15 cellular contexts compared by ENCODE assay signal in genomic region chr5:78916044-78916443, GRCh38.
A peak's percentile ranks its signal among the peaks of the same experiment; 100 is the strongest.
DNase-seq lines count a peak whose midpoint lies in the region; ATAC-seq and TF ChIP-seq lines count a peak whose summit lies in the region.
"Had no signal": no experiment of that assay in that cellular context is flagged by ENCODE, and none has a peak within 500 bp of the region (broad histone marks: within the 10 kb centered on the region; RNA-seq: fewer than 3 reads in every experiment).

No MANE protein-coding gene starts in this region.

- TF ChIP-seq POLR2A in heart left ventricle (IDR thresholded peaks at IDR 0.05) (no peak), uterus (IDR thresholded peaks at IDR 0.05) (no peak)

- H3K9me3 ChIP-seq in cardiac muscle cell (ENCODE audit: low read depth) (no peaks in the 10 kb centered on the region), heart left ventricle (no peaks in the 10 kb centered on the region), uterus (no peaks in the 10 kb centered on the region)
- H3K9me3 ChIP-seq: BLaER1 treated with 17β-estradiol and CSF1 and Interleukin-3, amounts not matched to agents 10 nM and 100 nM had no signal

- H3K36me3 Mint-ChIP-seq in brain, result no peaks in the 10 kb centered on the region
- H3K36me3 Mint-ChIP-seq in mesothelial cell of epicardium, result no peaks in the 10 kb centered on the region
- H3K36me3 Mint-ChIP-seq in effector memory CD8-positive, alpha-beta T cell (ENCODE audit: insufficient read depth), result no peaks in the 10 kb centered on the region

- H3K4me1 Mint-ChIP-seq in brain (peaks cover 46% of the 10 kb centered on the region), mesothelial cell of epicardium (peaks cover 22% of the 10 kb centered on the region)
- no peaks in the 10 kb centered on the region for H3K4me1 Mint-ChIP-seq in effector memory CD8-positive, alpha-beta T cell (ENCODE audit: low read depth in 2 of 2)
- H3K4me1 Mint-ChIP-seq: CD4-positive, CD25-positive, alpha-beta regulatory T cell had no signal

- WGBS in heart left ventricle, 4 donors, result 75 to 77% (median 76%) methylated on average over 5 of the region's 5 CpGs

- H3K4me1 ChIP-seq in cardiac muscle cell (ENCODE audit: low read depth) (peaks cover 37% of the 10 kb centered on the region), heart left ventricle (peaks cover 0 to 12% (median 4%) of the 10 kb centered on the region in 12 donors), uterus (no peaks in the 10 kb centered on the region)
- H3K4me1 ChIP-seq: BLaER1 treated with 17β-estradiol and CSF1 and Interleukin-3, amounts not matched to agents 10 nM and 100 nM had no signal

- intact Hi-C loops in heart left ventricle (cut with DNase I) (no loop called here), uterus (cut with DNase I; ENCODE audit: low total_unique reads) (no loop called here)

- H3K27me3 ChIP-seq in cardiac muscle cell (no peaks in the 10 kb centered on the region), heart left ventricle (no peaks in the 10 kb centered on the region), uterus (no peaks in the 10 kb centered on the region)
- H3K27me3 ChIP-seq: BLaER1 treated with 17β-estradiol and CSF1 and Interleukin-3, amounts not matched to agents 10 nM and 100 nM had no signal

- ATAC-seq in heart left ventricle, result no peak
- no peak for ATAC-seq in effector memory CD8-positive, alpha-beta T cell (replicated peaks)
- ATAC-seq: GM12878 had no signal

- H3K4me3 Mint-ChIP-seq in brain (no peak overlapping the region), mesothelial cell of epicardium (no peak overlapping the region)
- no peak overlapping the region for H3K4me3 Mint-ChIP-seq in effector memory CD8-positive, alpha-beta T cell
- H3K4me3 Mint-ChIP-seq: CD4-positive, CD25-positive, alpha-beta regulatory T cell; H9 had no signal

- H3K27me3 Mint-ChIP-seq in brain (no peaks in the 10 kb centered on the region), mesothelial cell of epicardium (ENCODE audit: low read depth) (no peaks in the 10 kb centered on the region)
- H3K27me3 Mint-ChIP-seq in effector memory CD8-positive, alpha-beta T cell, result no peaks in the 10 kb centered on the region
- H3K27me3 Mint-ChIP-seq: CD4-positive, CD25-positive, alpha-beta regulatory T cell had no signal

- H3K27ac ChIP-seq in cardiac muscle cell, result peak overlapping the region; percentile 68
- H3K27ac ChIP-seq in heart left ventricle, result no peak overlapping the region
- peak overlapping the region; percentile 41 to 60 for H3K27ac ChIP-seq in uterus
- H3K27ac ChIP-seq: BLaER1 treated with 17β-estradiol and CSF1 and Interleukin-3, amounts not matched to agents 10 nM and 100 nM had no signal

- DNase-seq in cardiac muscle cell (ENCODE audit: low read depth in 1 of 2, low spot score in 1 of 2) (no peak), heart left ventricle (no peak), mesothelial cell of epicardium (ENCODE audit: low spot score in 2 of 2, unreplicated experiment in 2 of 2) (no peak), uterus (peak in 1 of 2 donors; percentile 27), foreskin fibroblast (no peak), middle frontal gyrus (ENCODE audit: extremely low spot score, low spot score) (no peak)
- DNase-seq in effector memory CD8-positive, alpha-beta T cell, result no peak
- DNase-seq: 8988T; CD4-positive, CD25-positive, alpha-beta regulatory T cell; DMS53; GOT3; H9 had no signal

- H3K4me3 ChIP-seq in cardiac muscle cell, result no peak overlapping the region
- H3K4me3 ChIP-seq in heart left ventricle, result no peak overlapping the region
- no peak overlapping the region for H3K4me3 ChIP-seq in uterus
- H3K4me3 ChIP-seq in foreskin fibroblast (ENCODE audit: low read depth in 1 of 2, low read length in 2 of 2), result no peak overlapping the region
- H3K4me3 ChIP-seq: BLaER1 treated with 17β-estradiol and CSF1 and Interleukin-3, amounts not matched to agents 10 nM and 100 nM; GM12878 had no signal

- H3K36me3 ChIP-seq in cardiac muscle cell (no peaks in the 10 kb centered on the region), heart left ventricle (no peaks in the 10 kb centered on the region), uterus (no peaks in the 10 kb centered on the region)

- H3K9me3 Mint-ChIP-seq in brain, result no peaks in the 10 kb centered on the region
- H3K9me3 Mint-ChIP-seq in mesothelial cell of epicardium, result no peaks in the 10 kb centered on the region
- H3K9me3 Mint-ChIP-seq in effector memory CD8-positive, alpha-beta T cell, result no peaks in the 10 kb centered on the region
- H3K9me3 Mint-ChIP-seq: CD4-positive, CD25-positive, alpha-beta regulatory T cell; H9 had no signal

- peak overlapping the region in 3 of 5 experiments; percentile 8 to 56 (median 17) for H3K27ac Mint-ChIP-seq in brain
- peak overlapping the region; percentile 31 for H3K27ac Mint-ChIP-seq in mesothelial cell of epicardium
- no peak overlapping the region for H3K27ac Mint-ChIP-seq in effector memory CD8-positive, alpha-beta T cell
- H3K27ac Mint-ChIP-seq: CD4-positive, CD25-positive, alpha-beta regulatory T cell had no signal

- TF ChIP-seq CTCF in cardiac muscle cell (IDR thresholded peaks at IDR 0.05; ENCODE audit: low read depth, low read length), result no peak
- no peak for TF ChIP-seq CTCF in heart left ventricle (IDR thresholded peaks at IDR 0.05)
- TF ChIP-seq CTCF in brain (conservative IDR thresholded peaks at IDR 0.05), result no peak
- no peak for TF ChIP-seq CTCF in mesothelial cell of epicardium (IDR thresholded peaks at IDR 0.05; ENCODE audit: unreplicated experiment)
- TF ChIP-seq CTCF in uterus (IDR thresholded peaks at IDR 0.05), result no peak
- no peak for TF ChIP-seq CTCF in foreskin fibroblast (IDR thresholded peaks at IDR 0.05; ENCODE audit: low read depth, low read length)

Comparison
In these comparisons a context has a peak if more than half of its experiments do, and no peak if none do; other contexts are left out.
1. H3K27ac ChIP-seq: peak in cardiac muscle cell (single experiment) and uterus (2 of 2); none in heart left ventricle (0 of 12).
2. H3K27ac Mint-ChIP-seq: peak in brain (3 of 5) and mesothelial cell of epicardium (single experiment); none in effector memory CD8-positive, alpha-beta T cell (0 of 2).